20 cellular contexts compared by ENCODE assay signal in the genomic region with DNA sequence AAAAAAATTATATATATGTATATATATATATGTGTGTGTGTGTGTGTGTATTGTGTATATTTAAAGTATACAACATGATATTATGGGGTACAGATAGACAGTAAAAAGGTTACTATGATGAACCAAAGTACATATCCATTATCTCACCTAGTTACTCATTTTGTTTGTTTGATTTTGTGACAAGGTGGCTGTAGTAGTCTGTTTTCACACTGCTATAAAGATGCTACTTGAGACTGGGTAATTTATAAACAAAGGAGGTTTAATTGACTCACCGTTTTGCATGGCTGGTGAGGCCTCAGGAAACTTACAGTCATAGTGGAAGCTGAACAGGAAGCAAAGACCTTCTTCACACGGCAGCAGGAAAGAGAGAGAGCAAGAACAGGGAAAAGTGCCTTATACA. TPM values are rescaled to one million over a fixed set of nuclear protein-coding genes. Genes with fewer than 3 reads are reported as not detected.
DNase-seq lines count a peak whose midpoint lies in the region; ATAC-seq and TF ChIP-seq lines count a peak whose summit lies in the region.
"Had no signal": no experiment of that assay in that cellular context is flagged by ENCODE, and none has a peak within 500 bp of the region (broad histone marks: within the 10 kb centered on the region; RNA-seq: fewer than 3 reads in every experiment).

No MANE protein-coding gene starts in this region.

- peak; percentile 23 for ATAC-seq in activated CD4-positive, alpha-beta T cell treated with anti-CD3 and anti-CD28 coated beads for 36 hours
- ATAC-seq in activated T-helper 17 cell treated with anti-CD3 and anti-CD28 coated beads, Interleukin-2, amount 50 U/mL, for 72 hours (replicated peaks), result peak; percentile 79
- ATAC-seq in right cardiac atrium, result no peak
- ATAC-seq: A549 had no signal

- no peak overlapping the region for H2AFZ ChIP-seq in OCI-LY3 (ENCODE audit: low read depth, low read length)
- H2AFZ ChIP-seq: GM23248 had no signal

- TF ChIP-seq CTCF in OCI-LY3 (IDR thresholded peaks at IDR 0.05; ENCODE audit: low read depth, low read length), result no peak

- peaks cover 5% of the 10 kb centered on the region for H3K9me3 Mint-ChIP-seq in activated CD4-positive, alpha-beta T cell treated with anti-CD3 and anti-CD28 coated beads for 36 hours (ENCODE audit: low read depth)
- H3K9me3 Mint-ChIP-seq in activated CD4-positive, alpha-beta T cell treated with anti-CD3 and anti-CD28 coated beads, Interleukin-2, amount 10 ng/mL, durations not matched to agents 24 days and 14 days, result peaks cover 5% of the 10 kb centered on the region
- H3K9me3 Mint-ChIP-seq in activated T-helper 17 cell treated with anti-CD3 and anti-CD28 coated beads, Interleukin-2, amount 50 U/mL, for 72 hours, result peaks cover 13% of the 10 kb centered on the region
- H3K9me3 Mint-ChIP-seq: CD4-positive, alpha-beta T cell had no signal

- H3K27ac Mint-ChIP-seq in activated CD4-positive, alpha-beta T cell treated with anti-CD3 and anti-CD28 coated beads for 36 hours, result no peak overlapping the region
- H3K27ac Mint-ChIP-seq in activated CD4-positive, alpha-beta T cell treated with anti-CD3 and anti-CD28 coated beads, Interleukin-2, amount 10 ng/mL, durations not matched to agents 24 days and 14 days, result no peak overlapping the region
- peak overlapping the region; percentile 89 for H3K27ac Mint-ChIP-seq in activated T-helper 17 cell treated with anti-CD3 and anti-CD28 coated beads, Interleukin-2, amount 50 U/mL, for 72 hours
- H3K27ac Mint-ChIP-seq: CD14-positive monocyte; CD4-positive, alpha-beta T cell; CD8-positive, alpha-beta memory T cell had no signal

- no peak for DNase-seq in activated CD4-positive, alpha-beta T cell treated with anti-CD3 and anti-CD28 coated beads for 36 hours
- no peak for DNase-seq in activated CD4-positive, alpha-beta T cell treated with anti-CD3 and anti-CD28 coated beads, Interleukin-2, amount 10 ng/mL, durations not matched to agents 24 days and 14 days
- DNase-seq in right cardiac atrium, result no peak
- DNase-seq in NCI-H1105 treated with DMSO at 0.1 percent for 48 hours (lab: John Stamatoyannopoulos, UW), result no peak
- DNase-seq: 8988T; ACHN; AML-193; BE2C; CD4-positive, alpha-beta T cell; CD8-positive, alpha-beta memory T cell; DMS 273 treated with DMSO at 0.1 percent for 48 hours; DND-41; GM23248; H7; HCEC 1CT had no signal

- H3K36me3 Mint-ChIP-seq in activated CD4-positive, alpha-beta T cell treated with anti-CD3 and anti-CD28 coated beads for 36 hours (ENCODE audit: low read depth), result no peaks in the 10 kb centered on the region
- no peaks in the 10 kb centered on the region for H3K36me3 Mint-ChIP-seq in activated CD4-positive, alpha-beta T cell treated with anti-CD3 and anti-CD28 coated beads, Interleukin-2, amount 10 ng/mL, durations not matched to agents 24 days and 14 days (ENCODE audit: low read depth)
- no peaks in the 10 kb centered on the region for H3K36me3 Mint-ChIP-seq in activated T-helper 17 cell treated with anti-CD3 and anti-CD28 coated beads, Interleukin-2, amount 50 U/mL, for 72 hours (ENCODE audit: low read depth)
- H3K36me3 Mint-ChIP-seq: CD14-positive monocyte; CD8-positive, alpha-beta memory T cell had no signal

- H3K27ac ChIP-seq in OCI-LY3 (ENCODE audit: low read length) (peak overlapping the region; percentile 57), right cardiac atrium (ENCODE audit: low read length) (no peak overlapping the region)
- H3K27ac ChIP-seq: A549, GM23248 had no signal

- H3K4me2 ChIP-seq in OCI-LY3 (ENCODE audit: low read length), result no peak overlapping the region
- H3K4me2 ChIP-seq: A549 had no signal

- CTCF ChIA-PET in activated CD4-positive, alpha-beta T cell treated with anti-CD3 and anti-CD28 coated beads for 36 hours (lab: Charles Lee), result no interaction called here

- H3K36me3 ChIP-seq in OCI-LY3 (replicated peaks; ENCODE audit: low read depth, low read length), result no peaks in the 10 kb centered on the region
- H3K36me3 ChIP-seq: BE2C; BLaER1 treated with 17β-estradiol and CSF1 and Interleukin-3, amounts not matched to agents 10 nM and 100 nM had no signal

- no peaks in the 10 kb centered on the region for H3K9me3 ChIP-seq in OCI-LY3 (ENCODE audit: insufficient read depth, low read length)
- H3K9me3 ChIP-seq in right cardiac atrium (ENCODE audit: control insufficient read depth, low read length), result no peaks in the 10 kb centered on the region
- H3K9me3 ChIP-seq: A549, BE2C had no signal

- no peak overlapping the region for H3K4me3 ChIP-seq in OCI-LY3 (ENCODE audit: low read length)
- no peak overlapping the region for H3K4me3 ChIP-seq in right cardiac atrium (ENCODE audit: low read length)
- H3K4me3 ChIP-seq: A549; BLaER1 treated with 17β-estradiol and CSF1 and Interleukin-3, amounts not matched to agents 10 nM and 100 nM; GM23248 had no signal

- H3K4me1 ChIP-seq in OCI-LY3 (ENCODE audit: low read length) (peaks cover 16% of the 10 kb centered on the region), right cardiac atrium (ENCODE audit: control insufficient read depth, insufficient read depth, low read length) (no peaks in the 10 kb centered on the region)
- H3K4me1 ChIP-seq: A549, BE2C had no signal

- H3K4me3 Mint-ChIP-seq in activated CD4-positive, alpha-beta T cell treated with anti-CD3 and anti-CD28 coated beads for 36 hours, result no peak overlapping the region
- H3K4me3 Mint-ChIP-seq in activated CD4-positive, alpha-beta T cell treated with anti-CD3 and anti-CD28 coated beads, Interleukin-2, amount 10 ng/mL, durations not matched to agents 24 days and 14 days, result no peak overlapping the region
- peak overlapping the region; percentile 18 for H3K4me3 Mint-ChIP-seq in activated T-helper 17 cell treated with anti-CD3 and anti-CD28 coated beads, Interleukin-2, amount 50 U/mL, for 72 hours
- H3K4me3 Mint-ChIP-seq: CD14-positive monocyte; CD4-positive, alpha-beta T cell; CD8-positive, alpha-beta memory T cell had no signal

- intact Hi-C loops in activated CD4-positive, alpha-beta T cell treated with anti-CD3 and anti-CD28 coated beads for 36 hours (cut with DNase I, micrococcal nuclease), result loop anchor here (2.0 to 10.0 kb wide), 3 partner anchors 53 to 445 kb away; no protein-coding TSS in a partner anchor
- intact Hi-C loops in activated CD4-positive, alpha-beta T cell treated with anti-CD3 and anti-CD28 coated beads, Interleukin-2, amount 10 ng/mL, durations not matched to agents 24 days and 14 days (cut with micrococcal nuclease), result loop anchor here (2.0 kb wide), 2 partner anchors 63 to 111 kb away; no protein-coding TSS in a partner anchor
- intact Hi-C loops in right cardiac atrium (cut with DNase I), result loop anchor here in 1 of 4 donors (10.0 kb wide), 1 partner anchor 155 kb away; no protein-coding TSS in a partner anchor

- no peaks in the 10 kb centered on the region for H4K20me1 ChIP-seq in OCI-LY3 (ENCODE audit: insufficient read depth, low read length)

- 57% methylated on average over 2 of the region's 2 CpGs for WGBS in right cardiac atrium

- H3K27me3 ChIP-seq in OCI-LY3 (ENCODE audit: low read depth, low read length), result no peaks in the 10 kb centered on the region
- H3K27me3 ChIP-seq in right cardiac atrium (ENCODE audit: control insufficient read depth, insufficient read depth), result no peaks in the 10 kb centered on the region
- H3K27me3 ChIP-seq: BE2C had no signal

- no peaks in the 10 kb centered on the region for H3K79me2 ChIP-seq in OCI-LY3 (ENCODE audit: low read length)

- POLR2A ChIA-PET in activated CD4-positive, alpha-beta T cell treated with anti-CD3 and anti-CD28 coated beads for 36 hours (lab: Charles Lee), result no interaction called here

- peaks cover 9% of the 10 kb centered on the region for H3K4me1 Mint-ChIP-seq in activated CD4-positive, alpha-beta T cell treated with anti-CD3 and anti-CD28 coated beads for 36 hours
- no peaks in the 10 kb centered on the region for H3K4me1 Mint-ChIP-seq in activated CD4-positive, alpha-beta T cell treated with anti-CD3 and anti-CD28 coated beads, Interleukin-2, amount 10 ng/mL, durations not matched to agents 24 days and 14 days
- H3K4me1 Mint-ChIP-seq in activated T-helper 17 cell treated with anti-CD3 and anti-CD28 coated beads, Interleukin-2, amount 50 U/mL, for 72 hours, result peaks cover 13% of the 10 kb centered on the region
- H3K4me1 Mint-ChIP-seq: CD14-positive monocyte; CD8-positive, alpha-beta memory T cell had no signal

- peaks cover 19% of the 10 kb centered on the region for H3K27me3 Mint-ChIP-seq in activated CD4-positive, alpha-beta T cell treated with anti-CD3 and anti-CD28 coated beads for 36 hours
- H3K27me3 Mint-ChIP-seq in activated CD4-positive, alpha-beta T cell treated with anti-CD3 and anti-CD28 coated beads, Interleukin-2, amount 10 ng/mL, durations not matched to agents 24 days and 14 days, result peaks cover 8% of the 10 kb centered on the region
- peaks cover 35% of the 10 kb centered on the region for H3K27me3 Mint-ChIP-seq in activated T-helper 17 cell treated with anti-CD3 and anti-CD28 coated beads, Interleukin-2, amount 50 U/mL, for 72 hours

- H3K9ac ChIP-seq in OCI-LY3 (ENCODE audit: low read length), result no peak overlapping the region
- H3K9ac ChIP-seq: BLaER1 treated with 17β-estradiol and CSF1 and Interleukin-3, amounts not matched to agents 10 nM and 100 nM; GM23248 had no signal

RNA-seq across cellular contexts. Expression of a gene that starts 30.1 kb away (rescaled TPM):
- under 1 TPM; 0.39 to 0.50 TPM for total RNA-seq in activated CD4-positive, alpha-beta T cell treated with anti-CD3 and anti-CD28 coated beads for 36 hours
- total RNA-seq in activated CD4-positive, alpha-beta T cell treated with anti-CD3 and anti-CD28 coated beads, Interleukin-2, amount 10 ng/mL, durations not matched to agents 24 days and 14 days, result 1.8 and 1.9 TPM in 2 replicates
- total RNA-seq in activated T-helper 17 cell treated with anti-CD3 and anti-CD28 coated beads, Interleukin-2, amount 50 U/mL, for 72 hours, result under 1 TPM in 1 of 2 donors, not detected in 1; 0.13 TPM
- total RNA-seq in right cardiac atrium, result 1 to 10 TPM; 1.6 to 2.4 (median 2.1) TPM
- polyA plus RNA-seq in right cardiac atrium, result 1.4 TPM
- total RNA-seq: CD4-positive, alpha-beta T cell; CD8-positive, alpha-beta memory T cell; GM23248 had no signal
- polyA plus RNA-seq: CD14-positive monocyte; CD8-positive, alpha-beta memory T cell; GM23248 had no signal

Comparison
In these comparisons a context has a peak if more than half of its experiments do, and no peak if none do; other contexts are left out.
1. ATAC-seq: peak in activated CD4-positive, alpha-beta T cell treated with anti-CD3 and anti-CD28 coated beads for 36 hours (single experiment) and activated T-helper 17 cell treated with anti-CD3 and anti-CD28 coated beads, Interleukin-2, amount 50 U/mL, for 72 hours (single experiment); none in right cardiac atrium (0 of 2).